ENCODE assay signal across 8 cellular contexts in the genomic region with DNA sequence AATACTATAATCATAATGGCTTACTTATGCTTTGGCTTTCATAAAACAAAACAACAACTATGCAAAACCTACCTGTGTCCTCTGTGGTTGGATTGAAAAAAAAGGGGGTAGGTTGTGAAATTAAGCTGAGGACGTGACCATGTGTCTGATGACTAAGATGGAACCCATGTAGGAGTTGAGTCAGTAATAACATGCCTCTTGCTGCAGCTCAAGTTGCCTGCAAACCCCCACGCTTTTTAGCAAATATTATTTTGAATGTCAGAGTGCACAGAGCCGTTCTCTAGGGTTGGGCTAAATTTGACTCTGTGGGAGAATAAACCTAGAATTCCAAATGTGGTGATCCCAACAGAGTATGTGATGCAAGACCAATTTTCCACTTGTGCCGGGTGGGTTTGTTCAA.
DNase-seq lines count a peak whose midpoint lies in the region; ATAC-seq lines count a peak whose summit lies in the region.
"Had no signal": no experiment of that assay in that cellular context is flagged by ENCODE, and none has a peak within 500 bp of the region (broad histone marks: within the 10 kb centered on the region; RNA-seq: fewer than 3 reads in every experiment).

No MANE protein-coding gene starts in this region.

- H3K36me3 ChIP-seq in GM23248 (ENCODE audit: low read depth): no peaks in the 10 kb centered on the region

- 44 to 53% methylated on average over 4 of the region's 4 CpGs for WGBS in GM23248 (ENCODE audit: low coverage in 1 of 2, low lambda C conversion rate in 2 of 2, missing lambda C conversion rate in 2 of 2), 2 experiments

- H3F3A ChIP-seq in GM23248 (ENCODE audit: insufficient read depth): peaks cover 17% of the 10 kb centered on the region

- no peak overlapping the region for H3K4me3 ChIP-seq in GM23248

- H2AFZ ChIP-seq in GM23248: no peak overlapping the region

- in situ Hi-C loops in GM23248 (cut with MboI): no loop called here

- H3K27ac ChIP-seq in GM23248: no peak overlapping the region

- no peaks in the 10 kb centered on the region for H3K9me2 ChIP-seq in GM23248 (ENCODE audit: insufficient read depth)

- peaks cover 19% of the 10 kb centered on the region for H3K4me1 ChIP-seq in GM23248 (ENCODE audit: insufficient read depth)

- H3K9me3 ChIP-seq in GM23248 (ENCODE audit: low read depth): no peaks in the 10 kb centered on the region

- no peak overlapping the region for H3K9ac ChIP-seq in GM23248

- DNase-seq in GM23248: peak; percentile 61
- peak; percentile 24 for DNase-seq in M059J (ENCODE audit: low read depth)
- DNase-seq in hepatic stellate cell (ENCODE audit: low spot score): peak; percentile 12
- DNase-seq in Ammon's horn (ENCODE audit: low spot score): no peak
- DNase-seq in NCI-H510A treated with DMSO at 0.1 percent for 48 hours (lab: John Stamatoyannopoulos, UW): no peak
- no peak for DNase-seq in NCI-H1417 treated with DMSO at 0.1 percent for 48 hours (lab: John Stamatoyannopoulos, UW)
- DNase-seq: SHP77 had no signal

- no peaks in the 10 kb centered on the region for H3K27me3 ChIP-seq in GM23248 (replicated peaks; ENCODE audit: insufficient read depth)

- H3K79me2 ChIP-seq in GM23248 (ENCODE audit: insufficient read depth): no peaks in the 10 kb centered on the region

- no peaks in the 10 kb centered on the region for H4K20me1 ChIP-seq in GM23248 (ENCODE audit: insufficient read depth)

- H3K4me2 ChIP-seq in GM23248 (ENCODE audit: unreplicated experiment): no peak overlapping the region

- peak; percentile 72 for ATAC-seq in GM18907 (IDR thresholded peaks at IDR 0.05; ENCODE audit: unreplicated experiment)

Comparison
In these comparisons a context has a peak if more than half of its experiments do, and no peak if none do; other contexts are left out.
1. DNase-seq: peak in GM23248 (single experiment), M059J (single experiment) and hepatic stellate cell (single experiment); none in Ammon's horn (single experiment), NCI-H510A treated with DMSO at 0.1 percent for 48 hours (single experiment) and NCI-H1417 treated with DMSO at 0.1 percent for 48 hours (single experiment).